Comparison of ENCODE assay signal across 21 cellular contexts in genomic region chr15:94322141-94322540, GRCh38.
A peak's percentile ranks its signal among the peaks of the same experiment; 100 is the strongest.
DNase-seq lines count a peak whose midpoint lies in the region; ATAC-seq and TF ChIP-seq lines count a peak whose summit lies in the region.
"Had no signal": no experiment of that assay in that cellular context is flagged by ENCODE, and none has a peak within 500 bp of the region (broad histone marks: within the 10 kb centered on the region; RNA-seq: fewer than 3 reads in every experiment).

No MANE protein-coding gene starts in this region.

- intact Hi-C loops in PC-9 (cut with micrococcal nuclease; ENCODE audit: unreplicated experiment), result loop anchor here (5.0 kb wide), 1 partner anchor 1290 kb away; no protein-coding TSS in a partner anchor

- H3K79me2 ChIP-seq in GM23248 (ENCODE audit: insufficient read depth) (no peaks in the 10 kb centered on the region), smooth muscle cell (ENCODE audit: low read depth) (no peaks in the 10 kb centered on the region), PC-9 (ENCODE audit: low read depth) (no peaks in the 10 kb centered on the region)

- H3K27me3 ChIP-seq in GM23248 (replicated peaks; ENCODE audit: insufficient read depth) (no peaks in the 10 kb centered on the region), smooth muscle cell (ENCODE audit: low read depth) (no peaks in the 10 kb centered on the region), PC-9 (ENCODE audit: insufficient read depth, low read depth) (no peaks in the 10 kb centered on the region)
- H3K27me3 ChIP-seq: esophagus muscularis mucosa, pancreas had no signal

- H3K4me3 ChIP-seq in GM23248, result no peak overlapping the region
- no peak overlapping the region for H3K4me3 ChIP-seq in fibroblast of the aortic adventitia (ENCODE audit: low read depth, low read length)
- H3K4me3 ChIP-seq in smooth muscle cell, result no peak overlapping the region
- H3K4me3 ChIP-seq in PC-9, result no peak overlapping the region
- H3K4me3 ChIP-seq: esophagus muscularis mucosa, lower lobe of right lung, pancreas had no signal

- TF ChIP-seq CTCF in fibroblast of the aortic adventitia (IDR thresholded peaks at IDR 0.05; ENCODE audit: insufficient read depth, low read length) (no peak), smooth muscle cell (IDR thresholded peaks at IDR 0.05; ENCODE audit: borderline replicate concordance, insufficient read depth, poor library complexity, severe bottlenecking) (no peak), PC-9 (conservative IDR thresholded peaks at IDR 0.05) (no peak)

- DNase-seq in GM23248 (peak; percentile 53), NOMO-1 treated with dmso at 0.1 percent for 144 hours (lab: John Stamatoyannopoulos, UW; ENCODE audit: unreplicated experiment) (peak; percentile 25), fibroblast of the aortic adventitia (ENCODE audit: low read depth) (peak; percentile 5), smooth muscle cell (lab: John Stamatoyannopoulos, UW; ENCODE audit: unreplicated experiment) (no peak), PC-9 (no peak)
- DNase-seq: activated naive CD8-positive, alpha-beta T cell treated with anti-CD3 and anti-CD28 coated beads for 36 hours; GF-D8; head of caudate nucleus; lower lobe of right lung; NCI-H187 treated with DMSO at 0.1 percent for 48 hours; NCI-H446; NK-92 treated with Interleukin-12 subunit alpha and Interleukin-12 subunit beta, amount 100 ng/mL, for 24 hours; pancreas; SHP77 treated with DMSO at 0.1 percent for 48 hours; stimulated activated CD4-positive, alpha-beta T cell treated with anti-CD3 and anti-CD28 coated beads, Interleukin-4, amount 100 ng/mL, for 4 hours; substantia nigra; T-helper 2 cell had no signal

- H3K9me2 ChIP-seq in GM23248 (ENCODE audit: insufficient read depth) (no peaks in the 10 kb centered on the region), PC-9 (ENCODE audit: insufficient read depth) (no peaks in the 10 kb centered on the region)

- no peaks in the 10 kb centered on the region for H4K20me1 ChIP-seq in GM23248 (ENCODE audit: insufficient read depth)
- peaks cover 4% of the 10 kb centered on the region for H4K20me1 ChIP-seq in smooth muscle cell (ENCODE audit: low read depth)
- no peaks in the 10 kb centered on the region for H4K20me1 ChIP-seq in PC-9 (ENCODE audit: insufficient read depth)

- H3K9ac ChIP-seq in GM23248, result no peak overlapping the region
- no peak overlapping the region for H3K9ac ChIP-seq in smooth muscle cell (ENCODE audit: low read depth)

- no peaks in the 10 kb centered on the region for H3F3A ChIP-seq in GM23248 (ENCODE audit: insufficient read depth)
- no peaks in the 10 kb centered on the region for H3F3A ChIP-seq in smooth muscle cell (ENCODE audit: low read depth)
- no peaks in the 10 kb centered on the region for H3F3A ChIP-seq in PC-9 (ENCODE audit: insufficient read depth, low read depth)

- H3K4me2 ChIP-seq in GM23248 (ENCODE audit: unreplicated experiment) (no peak overlapping the region), smooth muscle cell (peak overlapping the region; percentile 7), PC-9 (no peak overlapping the region)

- WGBS in GM23248 (ENCODE audit: low coverage in 1 of 2, low lambda C conversion rate in 2 of 2, missing lambda C conversion rate in 2 of 2), 2 experiments, result 0 to 3% methylated on average over 2 of the region's 2 CpGs
- 37% methylated on average over 2 of the region's 2 CpGs for WGBS in smooth muscle cell (ENCODE audit: low lambda C conversion rate)

- no peaks in the 10 kb centered on the region for H3K36me3 ChIP-seq in GM23248 (ENCODE audit: low read depth)
- no peaks in the 10 kb centered on the region for H3K36me3 ChIP-seq in smooth muscle cell (ENCODE audit: low read depth)
- no peaks in the 10 kb centered on the region for H3K36me3 ChIP-seq in PC-9 (ENCODE audit: low read depth)
- H3K36me3 ChIP-seq: esophagus muscularis mucosa, pancreas had no signal

- H2AFZ ChIP-seq in GM23248, result no peak overlapping the region
- H2AFZ ChIP-seq in smooth muscle cell (ENCODE audit: low read depth), result no peak overlapping the region
- no peak overlapping the region for H2AFZ ChIP-seq in PC-9

- no TSS peak for BruUV-seq in PC-9 (replicated peaks; lab: Mats Ljungman, UMichigan)

- CTCF ChIA-PET in PC-9 (lab: Charles Lee), result no interaction called here

- 0 out of 2 replicates have a peak, but pooled peaks cover 7% of the 10 kb centered on the region for H3K4me1 ChIP-seq in GM23248 (ENCODE audit: insufficient read depth)
- H3K4me1 ChIP-seq in smooth muscle cell (ENCODE audit: low read depth), result no peaks in the 10 kb centered on the region
- no peaks in the 10 kb centered on the region for H3K4me1 ChIP-seq in PC-9 (replicated peaks; ENCODE audit: insufficient read depth)
- H3K4me1 ChIP-seq: lower lobe of right lung, pancreas had no signal

- ATAC-seq in esophagus mucosa (no peak), HG02610 (IDR thresholded peaks at IDR 0.05; ENCODE audit: unreplicated experiment) (no peak)
- ATAC-seq: lower lobe of right lung, pancreas, WTC11 had no signal

- POLR2A ChIA-PET in PC-9 (lab: Charles Lee; ENCODE audit: unreplicated experiment), result no interaction called here

- H3K9me3 ChIP-seq in GM23248 (ENCODE audit: low read depth), result no peaks in the 10 kb centered on the region
- no peaks in the 10 kb centered on the region for H3K9me3 ChIP-seq in smooth muscle cell (replicated peaks; ENCODE audit: low read depth)
- H3K9me3 ChIP-seq in PC-9 (ENCODE audit: insufficient read depth, low read depth), result no peaks in the 10 kb centered on the region
- H3K9me3 ChIP-seq: esophagus muscularis mucosa, lower lobe of right lung, pancreas had no signal

- H3K27ac ChIP-seq in GM23248, result no peak overlapping the region
- peak overlapping the region; percentile 78 for H3K27ac ChIP-seq in smooth muscle cell (ENCODE audit: low read depth)
- no peak overlapping the region for H3K27ac ChIP-seq in PC-9
- H3K27ac ChIP-seq: esophagus muscularis mucosa, lower lobe of right lung, pancreas had no signal

- in situ Hi-C loops in GM23248 (cut with MboI), result no loop called here

Comparison
In these comparisons a context has a peak if more than half of its experiments do, and no peak if none do; other contexts are left out.
1. DNase-seq: peak in GM23248 (single experiment), NOMO-1 treated with dmso at 0.1 percent for 144 hours (single experiment) and fibroblast of the aortic adventitia (single experiment); none in smooth muscle cell (single experiment) and PC-9 (0 of 2).